Comparison of ENCODE assay signal across 1 cellular context in genomic region chr2:44803100-44803424, GRCh38.
TF ChIP-seq lines count a peak whose summit lies in the region.

No MANE protein-coding gene starts in this region.

TF ChIP-seq in HepG2, 621 proteins besides CTCF, POLR2A, EP300 and RAD21:
- no peak for TF ChIP-seq ZNF609 (CRISPR knock-in tag; IDR thresholded peaks at IDR 0.05; ENCODE audit: borderline replicate concordance)
- TF ChIP-seq GLMP (CRISPR knock-in tag; IDR thresholded peaks at IDR 0.05; ENCODE audit: borderline replicate concordance), result no peak
- no peak for TF ChIP-seq MXD3 (CRISPR knock-in tag; IDR thresholded peaks at IDR 0.05)
- TF ChIP-seq SIN3B (IDR thresholded peaks at IDR 0.05; ENCODE audit: low read length), result no peak
- no peak for TF ChIP-seq RNF2 (conservative IDR thresholded peaks at IDR 0.05; ENCODE audit: low read depth)
- no peak for TF ChIP-seq ZNF251 (CRISPR knock-in tag; IDR thresholded peaks at IDR 0.05)
- no peak for TF ChIP-seq ZHX1 (CRISPR knock-in tag; IDR thresholded peaks at IDR 0.05; ENCODE audit: low read depth)
- TF ChIP-seq IRX3 (CRISPR knock-in tag; IDR thresholded peaks at IDR 0.05; ENCODE audit: borderline replicate concordance, low read depth), result no peak
- TF ChIP-seq SRY (CRISPR knock-in tag; IDR thresholded peaks at IDR 0.05), result no peak
- no peak for TF ChIP-seq TBP (CRISPR knock-in tag; IDR thresholded peaks at IDR 0.05)
- no peak for TF ChIP-seq LRRFIP1 (CRISPR knock-in tag; conservative IDR thresholded peaks at IDR 0.05)
- TF ChIP-seq ZNF746 (CRISPR knock-in tag; IDR thresholded peaks at IDR 0.05), result no peak
- no peak for TF ChIP-seq ZNF800 (CRISPR knock-in tag; IDR thresholded peaks at IDR 0.05)
- no peak for TF ChIP-seq ZMYM3 (CRISPR knock-in tag; IDR thresholded peaks at IDR 0.05)
- no peak for TF ChIP-seq ZBTB7B (CRISPR knock-in tag; IDR thresholded peaks at IDR 0.05)
- no peak for TF ChIP-seq GRHL1 (CRISPR knock-in tag; conservative IDR thresholded peaks at IDR 0.05)
- TF ChIP-seq AKNA (CRISPR knock-in tag; IDR thresholded peaks at IDR 0.05; ENCODE audit: borderline replicate concordance), result no peak
TF ChIP-seq in HepG2: peak in this region for 0.
